8 cellular contexts compared by ENCODE assay signal in the genomic region with DNA sequence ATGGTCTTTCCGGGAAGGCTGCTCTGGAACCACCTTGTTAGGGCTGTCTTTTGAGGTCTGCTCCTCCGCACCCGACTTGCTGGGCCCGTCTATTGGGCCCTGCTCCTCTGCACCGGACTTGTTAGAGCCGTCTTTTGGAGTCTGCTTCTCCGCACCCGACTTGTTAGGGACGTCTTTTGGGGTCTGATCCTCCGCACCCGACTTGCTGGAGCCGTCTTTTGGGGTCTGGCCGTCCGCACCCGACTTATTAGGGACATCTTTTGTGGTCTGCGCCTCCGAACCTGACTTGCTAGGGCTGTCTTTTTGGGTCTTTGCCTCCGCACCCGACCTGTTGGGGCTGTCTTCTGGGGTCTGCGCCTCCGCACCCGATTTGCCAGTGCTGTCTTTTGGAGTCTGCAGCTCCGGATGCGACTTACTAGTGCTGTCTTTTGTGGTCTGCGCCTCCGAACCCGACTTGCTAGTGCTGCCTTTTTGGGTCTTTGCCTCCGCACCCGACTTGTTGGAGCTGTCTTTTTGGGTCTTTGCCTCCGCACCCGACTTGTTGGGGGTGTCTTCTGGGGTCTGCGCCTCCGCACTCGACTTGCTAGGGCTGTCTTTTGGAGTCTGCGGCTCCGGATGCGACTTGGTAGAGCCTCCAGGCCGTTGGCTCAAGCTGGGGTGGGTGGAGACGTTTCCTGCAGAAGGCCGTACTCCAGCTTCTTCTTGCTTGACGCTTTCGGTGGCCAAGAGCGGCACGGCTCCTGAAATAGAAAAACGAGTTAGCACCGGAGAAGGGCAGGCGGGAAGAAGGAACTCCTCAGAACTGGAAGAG. TPM values are rescaled to one million over a fixed set of nuclear protein-coding genes. Genes with fewer than 3 reads are reported as not detected.
DNase-seq lines count a peak whose midpoint lies in the region; ATAC-seq and TF ChIP-seq lines count a peak whose summit lies in the region.

No MANE protein-coding gene starts in this region.

- H3K27me3 ChIP-seq in HUES64 (ENCODE audit: insufficient read depth, low read length): no peaks in the 10 kb centered on the region
- no peaks in the 10 kb centered on the region for H3K27me3 ChIP-seq in colonic mucosa
- H3K27me3 ChIP-seq in lung (ENCODE audit: control insufficient read depth, insufficient read depth): no peaks in the 10 kb centered on the region

- H3K4me1 ChIP-seq in HUES64 (ENCODE audit: insufficient read depth, low read length): peaks cover 22% of the 10 kb centered on the region
- H3K4me1 ChIP-seq in colonic mucosa: peaks cover 11% of the 10 kb centered on the region
- peaks cover 0 to 10% of the 10 kb centered on the region in 2 donors for H3K4me1 ChIP-seq in lung (ENCODE audit: control insufficient read depth in 2 of 2, insufficient read depth in 2 of 2, low read length in 2 of 2)

- H3K9me3 ChIP-seq in HUES64 (ENCODE audit: insufficient read depth, low read depth, low read length): no peaks in the 10 kb centered on the region
- H3K9me3 ChIP-seq in colonic mucosa: no peaks in the 10 kb centered on the region
- H3K9me3 ChIP-seq in lung (ENCODE audit: control insufficient read depth in 2 of 2, insufficient read depth in 1 of 2, low read length in 1 of 2): no peaks in the 10 kb centered on the region

- ATAC-seq in GM19351 (IDR thresholded peaks at IDR 0.05; ENCODE audit: unreplicated experiment) (peak; percentile 27), lung (ENCODE audit: insufficient read depth, low FRiP score) (peak; percentile 33)

- WGBS in HUES64: 9% methylated on average over 47 of the region's 47 CpGs
- 4% methylated on average over 47 of the region's 47 CpGs for WGBS in lung, 2 donors

- H3K9ac ChIP-seq in HUES64 (ENCODE audit: low read depth, low read length): peak overlapping the region; percentile 99
- H3K9ac ChIP-seq in colonic mucosa (ENCODE audit: low read depth in 2 of 2, low read length in 2 of 2): peak overlapping the region; percentile 60 to 97

- DNase-seq in AG10803 (ENCODE audit: low read depth) (peak; percentile 50), colonic mucosa (peak; percentile 65), lung (ENCODE audit: low spot score) (peak; percentile 40), occipital lobe (lab: John Stamatoyannopoulos, UW) (no peak)
- peak; percentile 22 for DNase-seq in activated CD4-positive, CD25-positive, alpha-beta regulatory T cell treated with anti-CD3 and anti-CD28 coated beads, Interleukin-2, amount 50 U/mL, for 16 hours (ENCODE audit: low read depth, low spot score)
- peak; percentile 73 for DNase-seq in stimulated activated CD8-positive, alpha-beta memory T cell treated with anti-CD3 and anti-CD28 coated beads, Interleukin-4, amount 100 ng/mL, for 48 hours

- no peak overlapping the region for H3K27ac ChIP-seq in HUES64 (ENCODE audit: low read depth, low read length)
- peak overlapping the region; percentile 88 for H3K27ac ChIP-seq in colonic mucosa
- H3K27ac ChIP-seq in lung (ENCODE audit: low read depth in 1 of 2, low read length in 1 of 2): peak overlapping the region; percentile 95 to 100

- H3K36me3 ChIP-seq in HUES64 (ENCODE audit: insufficient read depth, low read length) (peaks cover 45% of the 10 kb centered on the region), colonic mucosa (peaks cover 5% of the 10 kb centered on the region), lung (ENCODE audit: control insufficient read depth in 2 of 2, insufficient read depth in 2 of 2, low read length in 2 of 2) (peaks cover 4 to 20% of the 10 kb centered on the region in 2 donors)

- intact Hi-C loops in colonic mucosa (cut with DNase I): no loop called here

- H3K4me3 ChIP-seq in AG10803 (ENCODE audit: low read length) (peak overlapping the region; percentile 95), HUES64 (ENCODE audit: low read length) (peak overlapping the region; percentile 93), colonic mucosa (peak overlapping the region; percentile 61), lung (peak overlapping the region; percentile 80)

- TF ChIP-seq CTCF in AG10803 (conservative IDR thresholded peaks at IDR 0.05; ENCODE audit: low read length) (no peak), colonic mucosa (IDR thresholded peaks at IDR 0.05) (no peak), lung (IDR thresholded peaks at IDR 0.05; ENCODE audit: control extremely low read depth, extremely low read depth) (no peak)

RNA-seq across cellular contexts. Expression of a gene that starts 0.6 kb away (rescaled TPM):
- polyA plus RNA-seq in HUES64 (2013, experiment 1 of 2): 31.2 TPM
- 30.5 TPM for polyA plus RNA-seq in HUES64 (2013, experiment 2 of 2)
- total RNA-seq in colonic mucosa (100 to 1,000 TPM; 140 to 162 TPM), lung (100 to 1,000 TPM in 1 of 2 donors, 10 to 100 TPM in 1; 81.7 to 145 TPM), occipital lobe (34.5 TPM)
- 10 to 100 TPM; 24.6 to 83.4 TPM for polyA plus RNA-seq in lung

RNA-seq across cellular contexts. Expression of a gene that starts 27.2 kb away (rescaled TPM):
- 6.2 TPM for polyA plus RNA-seq in HUES64 (2013, experiment 1 of 2)
- 6.7 TPM for polyA plus RNA-seq in HUES64 (2013, experiment 2 of 2)
- total RNA-seq in colonic mucosa (100 to 1,000 TPM; 145 to 190 TPM), lung (10 to 100 TPM; 19.6 to 55.4 TPM), occipital lobe (14.5 TPM)
- 10 to 100 TPM; 24.6 to 25.1 TPM for polyA plus RNA-seq in lung

RNA-seq across cellular contexts. Expression of a gene that starts 27.4 kb away (rescaled TPM):
- polyA plus RNA-seq in HUES64 (2013, experiment 1 of 2): 7.1 TPM
- polyA plus RNA-seq in HUES64 (2013, experiment 2 of 2): 6.6 TPM
- total RNA-seq in colonic mucosa (10 to 100 TPM; 13.4 to 19.4 TPM), lung (10 to 100 TPM; 14.4 to 26.5 TPM), occipital lobe (16.8 TPM)
- 10 to 100 TPM; 11.9 to 15.0 TPM for polyA plus RNA-seq in lung
